ENCODE assay signal across 9 cellular contexts in the genomic region with DNA sequence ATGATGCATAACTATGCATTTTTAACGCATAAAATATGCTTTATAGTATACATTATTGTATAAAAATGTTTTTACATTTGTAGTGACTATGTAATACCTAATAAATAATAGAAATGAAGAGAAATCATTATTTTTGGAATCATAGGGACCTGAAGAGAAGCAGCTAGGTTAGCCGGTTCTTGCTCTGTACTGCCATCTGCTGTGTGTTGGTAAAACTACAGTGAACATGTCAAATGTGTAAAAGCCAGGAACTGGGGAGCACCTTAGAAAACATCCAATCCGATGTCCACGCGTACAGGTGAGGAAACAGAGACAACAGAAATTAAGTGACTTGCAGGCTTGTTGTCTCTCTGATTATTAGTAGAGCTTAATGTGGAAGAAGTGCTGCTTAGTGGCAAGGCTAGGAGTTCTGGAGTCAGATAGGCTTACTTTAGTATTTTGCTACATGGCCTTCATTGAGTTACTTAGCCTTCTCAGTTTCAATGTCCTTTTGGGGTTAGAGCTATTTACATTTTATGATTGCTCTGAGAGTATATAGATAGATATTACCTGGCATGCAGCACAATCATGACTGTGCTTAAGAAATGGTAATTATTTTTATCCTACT.
DNase-seq lines count a peak whose midpoint lies in the region; ATAC-seq and TF ChIP-seq lines count a peak whose summit lies in the region.
"Had no signal": no experiment of that assay in that cellular context is flagged by ENCODE, and none has a peak within 500 bp of the region (broad histone marks: within the 10 kb centered on the region; RNA-seq: fewer than 3 reads in every experiment).

No MANE protein-coding gene starts in this region.

- H2BK5ac ChIP-seq in mesenchymal stem cell (ENCODE audit: low read depth, low read length, poor library complexity, severe bottlenecking): no peak overlapping the region

- H4K91ac ChIP-seq in mesenchymal stem cell (ENCODE audit: low read length): no peak overlapping the region

- no peak overlapping the region for H4K8ac ChIP-seq in mesenchymal stem cell (ENCODE audit: low read length)

- H2BK120ac ChIP-seq in mesenchymal stem cell (ENCODE audit: low read depth, low read length): no peak overlapping the region

- H3K4me2 ChIP-seq in Loucy (ENCODE audit: low read depth, low read length, poor library complexity, severe bottlenecking): no peak overlapping the region
- no peak overlapping the region for H3K4me2 ChIP-seq in SK-N-SH
- H3K4me2 ChIP-seq in mesenchymal stem cell (ENCODE audit: low read length, poor library complexity, severe bottlenecking): no peak overlapping the region
- H3K4me2 ChIP-seq: BLaER1 had no signal

- CTCF ChIA-PET in SK-N-SH (lab: Yijun Ruan, JAX): interaction anchor here (0.5 to 1.3 kb wide), 14 partner anchors 9 to 563 kb away, joined by 3 to 7 read pairs (median 3); no protein-coding TSS in a partner anchor

- H3K23ac ChIP-seq in mesenchymal stem cell (ENCODE audit: low read length in 2 of 2): no peak overlapping the region

- no peak overlapping the region for H2AK5ac ChIP-seq in mesenchymal stem cell (ENCODE audit: low read length, severe bottlenecking)

- peak; percentile 83 for ATAC-seq in GM21723 (IDR thresholded peaks at IDR 0.05; ENCODE audit: unreplicated experiment)

- no peaks in the 10 kb centered on the region for H3K9me3 ChIP-seq in Loucy (ENCODE audit: insufficient read depth, low read depth, low read length)
- H3K9me3 ChIP-seq in SK-N-SH: no peaks in the 10 kb centered on the region
- H3K9me3 ChIP-seq in mesenchymal stem cell (ENCODE audit: control insufficient read depth, low read length): peaks cover 3% of the 10 kb centered on the region

- no peak overlapping the region for H3K18ac ChIP-seq in mesenchymal stem cell (ENCODE audit: low read depth in 1 of 2, low read length in 2 of 2)

- H4K20me1 ChIP-seq in Loucy (ENCODE audit: insufficient read depth, low read length, poor library complexity, severe bottlenecking): no peaks in the 10 kb centered on the region
- no peaks in the 10 kb centered on the region for H4K20me1 ChIP-seq in SK-N-SH (ENCODE audit: insufficient read depth)
- H4K20me1 ChIP-seq: BLaER1 had no signal

- no peaks in the 10 kb centered on the region for H3K9me2 ChIP-seq in Loucy (replicated peaks; ENCODE audit: low read depth, low read length)
- no peaks in the 10 kb centered on the region for H3K9me2 ChIP-seq in SK-N-SH

- POLR2A ChIA-PET in SK-N-SH (lab: Yijun Ruan, JAX): no interaction called here

- H3K14ac ChIP-seq in mesenchymal stem cell (ENCODE audit: low read length in 2 of 2): no peak overlapping the region

- WGBS in SK-N-SH (ENCODE audit: low lambda C conversion rate): 6% methylated on average over 5 of the region's 5 CpGs
- WGBS in mesenchymal stem cell: 35% methylated on average over 4 of the region's 5 CpGs

- H3K4me3 ChIP-seq in Loucy (ENCODE audit: low read length, poor library complexity, severe bottlenecking): no peak overlapping the region
- peak overlapping the region in 1 of 2 experiments; percentile 27; a peak in 1 of 4 replicates for H3K4me3 ChIP-seq in SK-N-SH (ENCODE audit: low read depth in 2 of 2, low read length in 1 of 2)
- H3K4me3 ChIP-seq in coronary artery: no peak overlapping the region
- H3K4me3 ChIP-seq in mesenchymal stem cell (ENCODE audit: insufficient read depth in 1 of 2, low read depth in 1 of 2, low read length in 2 of 2): no peak overlapping the region
- H3K4me3 ChIP-seq: BLaER1 had no signal

- H3K79me2 ChIP-seq in Loucy (ENCODE audit: insufficient read depth, low read length): no peaks in the 10 kb centered on the region
- H3K79me2 ChIP-seq in SK-N-SH (ENCODE audit: insufficient read depth): no peaks in the 10 kb centered on the region

- H2BK15ac ChIP-seq in mesenchymal stem cell (ENCODE audit: low read depth, poor library complexity, severe bottlenecking): no peak overlapping the region

- H3K4me1 ChIP-seq in Loucy (ENCODE audit: insufficient read depth, low read length, poor library complexity, severe bottlenecking) (no peaks in the 10 kb centered on the region), SK-N-SH (ENCODE audit: control insufficient read depth in 1 of 2, insufficient read depth in 2 of 2, low read depth in 1 of 2, low read length in 1 of 2) (no peaks in the 10 kb centered on the region), mesenchymal stem cell (ENCODE audit: control insufficient read depth, insufficient read depth, low read depth, low read length) (no peaks in the 10 kb centered on the region)
- H3K4me1 ChIP-seq: BLaER1 had no signal

- no peak overlapping the region for H3K27ac ChIP-seq in SK-N-SH (ENCODE audit: low read depth in 2 of 2, low read length in 1 of 2)
- H3K27ac ChIP-seq in coronary artery: no peak overlapping the region
- H3K27ac ChIP-seq in mesenchymal stem cell (ENCODE audit: low read length, poor library complexity, severe bottlenecking): no peak overlapping the region
- H3K27ac ChIP-seq: BLaER1 had no signal

- no peaks in the 10 kb centered on the region for H3K79me1 ChIP-seq in mesenchymal stem cell (replicated peaks; ENCODE audit: low read length, poor library complexity, severe bottlenecking)

- no peak for TF ChIP-seq EP300 in SK-N-SH (IDR thresholded peaks at IDR 0.05; ENCODE audit: borderline replicate concordance in 1 of 2, low read depth in 1 of 2, low read length in 1 of 2)

- no peaks in the 10 kb centered on the region for H3K27me3 ChIP-seq in Loucy (ENCODE audit: insufficient read depth, low read length, poor library complexity, severe bottlenecking)
- no peaks in the 10 kb centered on the region; the same call in 1 of the 2 replicates for H3K27me3 ChIP-seq in SK-N-SH (ENCODE audit: insufficient read depth)
- no peaks in the 10 kb centered on the region for H3K27me3 ChIP-seq in mesenchymal stem cell (ENCODE audit: control insufficient read depth in 1 of 2, insufficient read depth in 1 of 2, low read length in 2 of 2)
- H3K27me3 ChIP-seq: BLaER1 had no signal

- H2AFZ ChIP-seq in Loucy (ENCODE audit: low read length): no peak overlapping the region
- no peak overlapping the region for H2AFZ ChIP-seq in SK-N-SH (ENCODE audit: low read depth)
- no peak overlapping the region for H2AFZ ChIP-seq in mesenchymal stem cell (ENCODE audit: low read depth, low read length)

- H2BK12ac ChIP-seq in mesenchymal stem cell (ENCODE audit: low read length in 2 of 2): no peak overlapping the region

- H3F3A ChIP-seq in Loucy (ENCODE audit: low read depth) (no peaks in the 10 kb centered on the region), SK-N-SH (replicated peaks; ENCODE audit: insufficient read depth) (no peaks in the 10 kb centered on the region)

- TF ChIP-seq CTCF in Loucy (conservative IDR thresholded peaks at IDR 0.05; ENCODE audit: low read length): peak; percentile 76
- peak; percentile 76 for TF ChIP-seq CTCF in SK-N-SH (IDR thresholded peaks at IDR 0.05)
- TF ChIP-seq CTCF in coronary artery (IDR thresholded peaks at IDR 0.05): peak; percentile 51

- H3K36me3 ChIP-seq in Loucy (ENCODE audit: insufficient read depth, low read length) (no peaks in the 10 kb centered on the region), SK-N-SH (replicated peaks in 1 of 2; ENCODE audit: control insufficient read depth in 1 of 2, insufficient read depth in 2 of 2, low read length in 1 of 2) (no peaks in the 10 kb centered on the region), mesenchymal stem cell (ENCODE audit: control insufficient read depth in 1 of 2, insufficient read depth in 2 of 2, low read depth in 1 of 2, low read length in 2 of 2) (no peaks in the 10 kb centered on the region)
- H3K36me3 ChIP-seq: BLaER1 had no signal

- H3K9ac ChIP-seq in Loucy (ENCODE audit: low read depth, low read length, poor library complexity, severe bottlenecking) (no peak overlapping the region), SK-N-SH (no peak overlapping the region), mesenchymal stem cell (ENCODE audit: low read length) (no peak overlapping the region)
- H3K9ac ChIP-seq: BLaER1 had no signal

- DNase-seq in NCI-H2081 (lab: John Stamatoyannopoulos, UW): peak; percentile 40 to 44
- DNase-seq in NCI-H2081 treated with DMSO at 0.1 percent for 48 hours (lab: John Stamatoyannopoulos, UW): no peak
- peak; percentile 24 for DNase-seq in SK-N-SH
- no peak for DNase-seq in coronary artery (ENCODE audit: low spot score)
- peak; percentile 42 for DNase-seq in mesenchymal stem cell
- DNase-seq in ureter (ENCODE audit: low spot score): peak; percentile 46

- TF ChIP-seq RAD21 in SK-N-SH (IDR thresholded peaks at IDR 0.05; ENCODE audit: low read length): peak; percentile 43; the same call in 1 of the 2 replicates

- H3K4ac ChIP-seq in mesenchymal stem cell (ENCODE audit: low read depth in 1 of 2, low read length in 2 of 2): no peak overlapping the region

TF ChIP-seq in SK-N-SH, 30 proteins besides CTCF, POLR2A, EP300 and RAD21:
- no peak for TF ChIP-seq MXI1 (IDR thresholded peaks at IDR 0.05; ENCODE audit: low read depth, low read length)
- 0 out of 2 replicates have a peak, but pooled peaks have one; percentile 11 for TF ChIP-seq SMC3 (IDR thresholded peaks at IDR 0.05; ENCODE audit: low read depth, low read length)

Comparison
In these comparisons a context has a peak if more than half of its experiments do, and no peak if none do; other contexts are left out.
1. DNase-seq: peak in NCI-H2081 (2 of 2), SK-N-SH (single experiment), mesenchymal stem cell (single experiment) and ureter (single experiment); none in NCI-H2081 treated with DMSO at 0.1 percent for 48 hours (single experiment) and coronary artery (single experiment).
2. Peak in every context shown above with its lines, with median percentiles within 50 percentile points of each other: CTCF ChIP-seq.